Comparison of ENCODE assay signal across 8 cellular contexts in the genomic region with DNA sequence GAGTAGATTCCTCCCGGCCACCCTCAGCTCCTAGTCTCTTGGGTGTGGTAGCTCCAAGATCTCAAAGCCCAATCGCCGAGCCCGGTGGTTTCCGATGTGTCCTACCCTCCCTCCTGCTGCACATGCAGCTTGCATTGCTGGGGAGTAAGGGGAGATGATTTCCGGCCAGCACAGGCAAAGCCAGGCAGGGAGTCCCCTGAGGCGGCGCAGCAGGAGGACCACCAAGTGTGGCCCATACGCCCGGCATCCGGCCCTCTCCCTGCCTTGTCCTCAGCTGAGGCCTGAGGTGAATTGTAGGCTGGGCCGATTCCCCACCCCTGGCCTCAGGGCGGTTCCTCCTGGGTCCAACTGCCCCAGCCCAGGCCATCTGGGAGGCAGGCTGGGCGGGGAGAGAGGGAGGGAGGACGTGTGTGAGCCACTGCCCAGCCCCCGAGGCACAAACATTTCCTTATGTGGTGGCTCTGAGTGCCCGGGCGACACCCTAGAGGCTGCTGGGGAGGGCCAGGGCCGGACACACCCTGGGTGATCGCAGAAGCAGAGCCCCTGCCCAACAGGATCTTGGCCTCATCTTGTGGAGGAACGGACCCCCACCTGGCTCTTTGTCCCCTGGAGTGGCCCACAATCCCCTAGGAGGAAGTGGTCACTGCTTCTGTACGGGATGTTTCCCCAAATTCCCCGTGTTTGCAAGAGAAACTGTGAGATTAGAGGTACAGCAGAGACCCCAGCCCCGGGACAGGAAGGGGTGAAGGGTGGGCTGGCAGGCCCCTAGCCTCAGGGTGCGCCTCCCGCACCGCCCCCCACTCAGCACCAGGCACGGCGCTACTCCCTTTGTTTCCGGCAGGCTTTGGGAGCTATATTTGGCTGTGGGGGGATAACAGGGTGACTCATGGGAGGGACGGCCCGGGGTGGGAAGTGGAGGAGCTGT. TPM values are rescaled to one million over a fixed set of nuclear protein-coding genes. Genes with fewer than 3 reads are reported as not detected.
DNase-seq lines count a peak whose midpoint lies in the region; ATAC-seq and TF ChIP-seq lines count a peak whose summit lies in the region.

No MANE protein-coding gene starts in this region.

- ATAC-seq in GM18858 (IDR thresholded peaks at IDR 0.05; ENCODE audit: unreplicated experiment) (peak; percentile 36), HG03064 (IDR thresholded peaks at IDR 0.05; ENCODE audit: low read depth, unreplicated experiment) (peak; percentile 50), left lobe of liver (peak; percentile 59)

- TF ChIP-seq CTCF in AG09319 (IDR thresholded peaks at IDR 0.05; ENCODE audit: low read depth, low read length) (no peak), coronary artery (IDR thresholded peaks at IDR 0.05) (no peak)

- H3K4me1 ChIP-seq in NT2/D1 (ENCODE audit: insufficient read depth, insufficient read length) = peaks cover 33% of the 10 kb centered on the region
- H3K4me1 ChIP-seq in stomach smooth muscle (ENCODE audit: control insufficient read depth, insufficient read depth, low read length) = peaks cover 48% of the 10 kb centered on the region

- H3K36me3 ChIP-seq in NT2/D1 (ENCODE audit: insufficient read depth, insufficient read length, low read length) (no peaks in the 10 kb centered on the region), stomach smooth muscle (ENCODE audit: control insufficient read depth in 2 of 2, insufficient read depth in 2 of 2, low read length in 2 of 2) (no peaks in the 10 kb centered on the region)

- DNase-seq in AG09319 (ENCODE audit: extremely low read depth, low read depth) (peak; percentile 89), NT2/D1 (ENCODE audit: low read depth, low spot score) (no peak), coronary artery (ENCODE audit: low spot score) (peak; percentile 98), left lobe of liver (ENCODE audit: low spot score) (peak; percentile 83)
- no peak for DNase-seq in NK-92 treated with Interleukin-12 subunit alpha and Interleukin-12 subunit beta, amount 100 ng/mL, for 24 hours (lab: John Stamatoyannopoulos, UW)

- H3K27ac ChIP-seq in coronary artery (peak overlapping the region; percentile 84 to 100), stomach smooth muscle (ENCODE audit: low read length) (peak overlapping the region; percentile 100)

- H3K9me3 ChIP-seq in NT2/D1 (ENCODE audit: insufficient read depth, low read length) = no peaks in the 10 kb centered on the region
- no peaks in the 10 kb centered on the region for H3K9me3 ChIP-seq in stomach smooth muscle (ENCODE audit: control insufficient read depth in 2 of 2, low read length in 2 of 2)

- H3K27me3 ChIP-seq in NT2/D1 (ENCODE audit: insufficient read depth, insufficient read length) (no peaks in the 10 kb centered on the region), stomach smooth muscle (ENCODE audit: control insufficient read depth in 1 of 2, insufficient read depth in 2 of 2, low read length in 2 of 2) (no peaks in the 10 kb centered on the region)

- H3K4me3 ChIP-seq in NT2/D1 (ENCODE audit: insufficient read length, low read depth) (peak overlapping the region; percentile 54), coronary artery (peak overlapping the region; percentile 83), stomach smooth muscle (ENCODE audit: low read length in 2 of 2) (peak overlapping the region; percentile 64 to 81)

- H3K9ac ChIP-seq in NT2/D1 (ENCODE audit: insufficient read length, low read depth) (peak overlapping the region; percentile 88), stomach smooth muscle (ENCODE audit: low read length in 2 of 2) (peak overlapping the region; percentile 99)

RNA-seq across cellular contexts. Expression of gene PTMA, which starts 41.9 kb away (rescaled TPM):
- 213 TPM for total RNA-seq in left lobe of liver

Comparison
In these comparisons a context has a peak if more than half of its experiments do, and no peak if none do; other contexts are left out.
1. DNase-seq: peak in AG09319 (single experiment), coronary artery (single experiment) and left lobe of liver (single experiment); none in NT2/D1 (single experiment) and NK-92 treated with Interleukin-12 subunit alpha and Interleukin-12 subunit beta, amount 100 ng/mL, for 24 hours (single experiment).
2. Peak in every context shown above with its lines, with median percentiles within 50 percentile points of each other: ATAC-seq and H3K4me3 ChIP-seq.